ENCODE assay signal across 25 cellular contexts in the genomic region with DNA sequence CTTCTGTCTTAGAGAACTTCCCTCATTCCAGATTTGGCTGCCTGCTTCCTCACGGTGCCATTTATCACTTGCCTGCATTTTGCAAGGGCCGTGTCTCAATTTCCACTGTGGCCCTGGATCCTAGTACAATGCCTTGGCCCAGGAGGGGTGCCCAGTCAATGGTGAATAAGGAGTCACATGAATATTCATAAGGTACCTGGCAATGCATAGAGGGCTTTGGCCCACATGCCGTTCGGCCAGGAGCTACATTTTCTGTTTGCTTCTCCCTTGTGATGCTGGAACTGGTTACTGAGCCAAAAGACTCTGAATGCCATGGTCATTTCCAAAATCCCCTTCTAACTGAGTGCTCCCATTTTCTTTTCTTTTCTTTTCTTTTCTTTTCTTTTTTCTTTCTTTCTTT. TPM values are rescaled to one million over a fixed set of nuclear protein-coding genes. Genes with fewer than 3 reads are reported as not detected.
A peak's percentile ranks its signal among the peaks of the same experiment; 100 is the strongest.
DNase-seq lines count a peak whose midpoint lies in the region; ATAC-seq and FAIRE-seq lines count a peak whose summit lies in the region.
"Had no signal": no experiment of that assay in that cellular context is flagged by ENCODE, and none has a peak within 500 bp of the region (broad histone marks: within the 10 kb centered on the region; RNA-seq: fewer than 3 reads in every experiment).

No MANE protein-coding gene starts in this region.

- H3K4me1 Mint-ChIP-seq in activated CD4-positive, alpha-beta T cell treated with anti-CD3 and anti-CD28 coated beads, Interleukin-2, amount 10 ng/mL, durations not matched to agents 24 days and 14 days, result peaks cover 12% of the 10 kb centered on the region

- no peak for ATAC-seq in HG03175 (IDR thresholded peaks at IDR 0.05; ENCODE audit: unreplicated experiment)
- ATAC-seq: GM12878, HepG2 had no signal

- peaks cover 4% of the 10 kb centered on the region for H3K27me3 Mint-ChIP-seq in activated CD4-positive, alpha-beta T cell treated with anti-CD3 and anti-CD28 coated beads, Interleukin-2, amount 10 ng/mL, durations not matched to agents 24 days and 14 days

- DNase-seq in Ammon's horn (ENCODE audit: low spot score) (peak; percentile 80), astrocyte of the hippocampus (ENCODE audit: low read depth, low spot score) (peak; percentile 54), hypothalamus (lab: John Stamatoyannopoulos, UW) (peak in 33 of 51 donors; percentile 7 to 85 (median 49)), pons (ENCODE audit: low spot score) (peak; percentile 78), HTR-8/SVneo (ENCODE audit: insufficient read length, low spot score) (no peak), AML-193 (lab: John Stamatoyannopoulos, UW) (no peak)
- DNase-seq in activated CD4-positive, alpha-beta T cell treated with anti-CD3 and anti-CD28 coated beads, Interleukin-2, amount 10 ng/mL, durations not matched to agents 24 days and 14 days, result no peak
- DNase-seq: 8988T; CD8-positive, alpha-beta memory T cell; DND-41; GDM1; HFFc6; KG1; NCI-H1417 treated with DMSO at 0.1 percent for 48 hours; NCI-H1930; NCI-H446; NCI-H69; OCI-M1 had no signal

- H3K36me3 Mint-ChIP-seq in activated CD4-positive, alpha-beta T cell treated with anti-CD3 and anti-CD28 coated beads, Interleukin-2, amount 10 ng/mL, durations not matched to agents 24 days and 14 days (ENCODE audit: low read depth), result no peaks in the 10 kb centered on the region
- H3K36me3 Mint-ChIP-seq: CD8-positive, alpha-beta memory T cell had no signal

- H3K9me3 Mint-ChIP-seq in activated CD4-positive, alpha-beta T cell treated with anti-CD3 and anti-CD28 coated beads, Interleukin-2, amount 10 ng/mL, durations not matched to agents 24 days and 14 days, result no peaks in the 10 kb centered on the region
- H3K9me3 Mint-ChIP-seq: CD8-positive, alpha-beta memory T cell; HFFc6 had no signal

- no peak overlapping the region for H3K27ac Mint-ChIP-seq in activated CD4-positive, alpha-beta T cell treated with anti-CD3 and anti-CD28 coated beads, Interleukin-2, amount 10 ng/mL, durations not matched to agents 24 days and 14 days
- H3K27ac Mint-ChIP-seq: CD8-positive, alpha-beta memory T cell; HFFc6 had no signal

- intact Hi-C loops in activated CD4-positive, alpha-beta T cell treated with anti-CD3 and anti-CD28 coated beads, Interleukin-2, amount 10 ng/mL, durations not matched to agents 24 days and 14 days (cut with micrococcal nuclease), result no loop called here

- no peak for FAIRE-seq in HTR-8/SVneo (lab: Jason Lieb, UNC)
- FAIRE-seq: D721Med, GM12878, GM18507, HepG2 had no signal

- no peak overlapping the region for H3K4me3 Mint-ChIP-seq in activated CD4-positive, alpha-beta T cell treated with anti-CD3 and anti-CD28 coated beads, Interleukin-2, amount 10 ng/mL, durations not matched to agents 24 days and 14 days
- H3K4me3 Mint-ChIP-seq: CD8-positive, alpha-beta memory T cell; HFFc6 had no signal

RNA-seq across cellular contexts. Expression of gene PIRT, which starts 4.8 kb away (rescaled TPM):
- total RNA-seq in activated CD4-positive, alpha-beta T cell treated with anti-CD3 and anti-CD28 coated beads, Interleukin-2, amount 10 ng/mL, durations not matched to agents 24 days and 14 days, result not detected in 2 replicates
- total RNA-seq: CD8-positive, alpha-beta memory T cell; GM12878; H4; HepG2; HFFc6; RPMI7951 had no signal

RNA-seq across cellular contexts. Expression of gene TMEM238L, which starts 38.8 kb away (rescaled TPM):
- not detected in 2 replicates for total RNA-seq in activated CD4-positive, alpha-beta T cell treated with anti-CD3 and anti-CD28 coated beads, Interleukin-2, amount 10 ng/mL, durations not matched to agents 24 days and 14 days
- total RNA-seq: CD8-positive, alpha-beta memory T cell; GM12878; H4; HepG2; HFFc6; RPMI7951 had no signal

Comparison
In these comparisons a context has a peak if more than half of its experiments do, and no peak if none do; other contexts are left out.
1. DNase-seq: peak in Ammon's horn (single experiment), astrocyte of the hippocampus (single experiment), hypothalamus (33 of 51) and pons (single experiment); none in activated CD4-positive, alpha-beta T cell treated with anti-CD3 and anti-CD28 coated beads, Interleukin-2, amount 10 ng/mL, durations not matched to agents 24 days and 14 days (single experiment), HTR-8/SVneo (single experiment) and AML-193 (0 of 2).